7 cellular contexts compared by ENCODE assay signal in the genomic region with DNA sequence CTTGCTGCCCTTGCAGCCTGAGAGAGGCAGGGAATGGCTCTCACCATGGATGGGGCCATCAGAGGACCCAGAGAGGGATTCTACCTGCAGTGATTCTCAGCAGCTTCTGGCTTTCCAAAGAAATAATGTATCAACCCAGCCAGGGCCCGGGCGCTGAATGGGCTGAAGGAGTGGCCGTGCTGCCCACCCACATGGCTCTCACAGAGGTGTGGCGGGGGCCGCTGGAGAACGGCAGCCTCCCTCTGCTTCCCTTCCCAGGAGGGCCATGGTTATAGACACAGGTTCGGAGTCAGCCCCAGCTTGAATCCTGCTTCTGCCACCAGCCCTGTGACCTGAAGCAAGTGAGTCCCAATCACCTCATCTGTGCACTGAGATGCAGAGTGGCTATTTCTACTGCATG.
"Had no signal": no experiment of that assay in that cellular context is flagged by ENCODE, and none has a peak within 500 bp of the region (broad histone marks: within the 10 kb centered on the region; RNA-seq: fewer than 3 reads in every experiment).

No MANE protein-coding gene starts in this region.

- H3K27ac ChIP-seq: HL-60, KMS-11 had no signal

- DNase-seq: IMR-90, KBM-7, KG1 had no signal

- H3K9ac ChIP-seq: KMS-11 had no signal

- H3K4me2 ChIP-seq: KMS-11 had no signal

- ATAC-seq: HepG2, K562 had no signal

- H3K4me3 ChIP-seq: K562 had no signal
